21 cellular contexts compared by ENCODE assay signal in genomic region chr4:89995824-89996223, GRCh38.
"Had no signal": no experiment of that assay in that cellular context is flagged by ENCODE, and none has a peak within 500 bp of the region (broad histone marks: within the 10 kb centered on the region; RNA-seq: fewer than 3 reads in every experiment).

No MANE protein-coding gene starts in this region.

- ATAC-seq: left lung; naive thymus-derived CD8-positive, alpha-beta T cell; pancreas; stimulated activated naive CD8-positive, alpha-beta T cell treated with anti-CD3 and anti-CD28 coated beads, Interleukin-15, amount 100 ng/mL, for 72 hours; upper lobe of right lung had no signal

- H3K36me3 ChIP-seq: left lung, neutrophil, pancreas, right lobe of liver, suprapubic skin, transverse colon, upper lobe of right lung, uterus had no signal

- H3K4me3 Mint-ChIP-seq: naive thymus-derived CD8-positive, alpha-beta T cell; stimulated activated naive CD8-positive, alpha-beta T cell treated with anti-CD3 and anti-CD28 coated beads, Interleukin-15, amount 100 ng/mL, for 72 hours had no signal

- DNase-seq: dorsolateral prefrontal cortex; effector CD4-positive, alpha-beta T cell; left lung; mesenchymal stem cell; midbrain; naive thymus-derived CD8-positive, alpha-beta T cell; pancreas; retina; right lobe of liver; stimulated activated CD4-positive, alpha-beta T cell treated with anti-CD3 and anti-CD28 coated beads, Interleukin-12 subunit alpha, Interleukin-12 subunit beta, amount 100 ng/mL, for 4 hours; stimulated activated CD4-positive, alpha-beta T cell treated with anti-CD3 and anti-CD28 coated beads, Interleukin-1b, Interleukin-23, amount 100 ng/mL, for 48 hours; stimulated activated CD4-positive, alpha-beta T cell treated with anti-CD3 and anti-CD28 coated beads, Interleukin-4, amount 100 ng/mL, for 1 hour; stimulated activated CD8-positive, alpha-beta memory T cell treated with anti-CD3 and anti-CD28 coated beads, Interleukin-4, amount 100 ng/mL, for 48 hours; stimulated activated naive CD4-positive, alpha-beta T cell; stimulated activated naive CD8-positive, alpha-beta T cell treated with anti-CD3 and anti-CD28 coated beads, Interleukin-15, amount 100 ng/mL, for 72 hours; transverse colon; uterus had no signal

- H3K4me1 Mint-ChIP-seq: naive thymus-derived CD8-positive, alpha-beta T cell; stimulated activated naive CD8-positive, alpha-beta T cell treated with anti-CD3 and anti-CD28 coated beads, Interleukin-15, amount 100 ng/mL, for 72 hours had no signal

- H3K4me1 ChIP-seq: left lung, suprapubic skin, upper lobe of right lung, uterus had no signal

- H3K4me2 ChIP-seq: smooth muscle cell had no signal

- H3K27ac ChIP-seq: dorsolateral prefrontal cortex, left lung, neutrophil, pancreas, suprapubic skin, transverse colon, upper lobe of right lung, uterus had no signal

- H3K27me3 ChIP-seq: left lung, neutrophil, pancreas, right lobe of liver, suprapubic skin, transverse colon, upper lobe of right lung, uterus had no signal

- H3K4me3 ChIP-seq: dorsolateral prefrontal cortex, left lung, pancreas, right lobe of liver, smooth muscle cell, suprapubic skin, transverse colon, upper lobe of right lung, uterus had no signal

- H3K27ac Mint-ChIP-seq: naive thymus-derived CD8-positive, alpha-beta T cell; stimulated activated naive CD8-positive, alpha-beta T cell treated with anti-CD3 and anti-CD28 coated beads, Interleukin-15, amount 100 ng/mL, for 72 hours had no signal

- H3K36me3 Mint-ChIP-seq: naive thymus-derived CD8-positive, alpha-beta T cell had no signal

- H3K9me3 ChIP-seq: left lung, neutrophil, pancreas, right lobe of liver, suprapubic skin, transverse colon, upper lobe of right lung, uterus had no signal

- H3K9me3 Mint-ChIP-seq: naive thymus-derived CD8-positive, alpha-beta T cell; stimulated activated naive CD8-positive, alpha-beta T cell treated with anti-CD3 and anti-CD28 coated beads, Interleukin-15, amount 100 ng/mL, for 72 hours had no signal
